Comparison of ENCODE assay signal across 16 cellular contexts in genomic region chr5:145554399-145554798, GRCh38.
DNase-seq lines count a peak whose midpoint lies in the region; ATAC-seq, FAIRE-seq and TF ChIP-seq lines count a peak whose summit lies in the region.
"Had no signal": no experiment of that assay in that cellular context is flagged by ENCODE, and none has a peak within 500 bp of the region (broad histone marks: within the 10 kb centered on the region; RNA-seq: fewer than 3 reads in every experiment).

No MANE protein-coding gene starts in this region.

- no peak overlapping the region for H3K4me3 ChIP-seq in bronchial epithelial cell (ENCODE audit: low read depth, low read length)
- H3K4me3 ChIP-seq: ascending aorta, esophagus muscularis mucosa, GM23338 had no signal

- ATAC-seq in HG03432 (IDR thresholded peaks at IDR 0.05; ENCODE audit: unreplicated experiment) (no peak), HG02970 (IDR thresholded peaks at IDR 0.05; ENCODE audit: low FRiP score, unreplicated experiment) (no peak), GM21717 (IDR thresholded peaks at IDR 0.05; ENCODE audit: unreplicated experiment) (no peak)
- ATAC-seq: CD8-positive, alpha-beta T cell; GM23338 had no signal

- no peak for FAIRE-seq in bronchial epithelial cell (lab: Jason Lieb, UNC)

- H3K27me3 ChIP-seq in bronchial epithelial cell (ENCODE audit: control insufficient read depth, insufficient read depth, low read length), result no peaks in the 10 kb centered on the region
- H3K27me3 ChIP-seq: ascending aorta, esophagus muscularis mucosa had no signal

- H3K36me3 ChIP-seq in bronchial epithelial cell (ENCODE audit: control insufficient read depth, insufficient read depth, low read length), result no peaks in the 10 kb centered on the region
- H3K36me3 ChIP-seq: ascending aorta, esophagus muscularis mucosa had no signal

- DNase-seq in COR-L47 (lab: John Stamatoyannopoulos, UW) (peak; percentile 48), LHCN-M2 (ENCODE audit: low read depth) (peak; percentile 84), bronchial epithelial cell (ENCODE audit: low read depth) (peak; percentile 62), lung microvascular endothelial cell (ENCODE audit: low read depth in 2 of 2) (peak; percentile 40 to 81)
- DNase-seq in activated T-cell treated with anti-CD3 and anti-CD28 coated beads, Interleukin-2, amount 50 U/mL, for 1 hour, result no peak
- DNase-seq: CD8-positive, alpha-beta T cell; NCI-H2107; RPMI8226; stimulated activated CD4-positive, alpha-beta T cell treated with anti-CD3 and anti-CD28 coated beads, Interleukin-4, amount 100 ng/mL, for 1 hour; stimulated activated naive CD4-positive, alpha-beta T cell treated with Interleukin-2 at 50 U/mL for 16 hours had no signal

- no peak for TF ChIP-seq CTCF in bronchial epithelial cell (IDR thresholded peaks at IDR 0.05; ENCODE audit: insufficient read depth, low read length, severe bottlenecking)
